16 cellular contexts compared by ENCODE assay signal in the genomic region with DNA sequence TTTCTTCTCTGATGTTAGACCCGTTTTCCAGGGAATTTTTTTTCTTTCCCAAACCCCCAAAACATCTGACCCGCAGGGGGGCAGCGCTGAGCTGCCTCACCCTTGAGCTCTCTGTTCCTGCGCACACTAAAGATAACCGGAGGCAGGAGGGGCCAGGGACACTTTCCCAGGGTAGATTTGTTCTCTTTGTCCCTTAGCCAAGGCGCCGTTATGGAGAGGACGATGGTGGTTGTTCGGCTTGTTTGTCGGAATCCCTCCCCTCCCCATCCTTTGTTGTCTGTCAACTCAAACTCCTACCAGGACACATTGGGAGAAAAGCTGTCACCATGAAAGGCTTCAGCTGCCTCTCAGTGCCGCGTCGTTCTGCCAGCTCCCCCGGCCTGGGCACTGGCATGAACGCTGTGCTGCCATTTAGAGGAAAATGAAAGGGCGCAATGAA.
DNase-seq lines count a peak whose midpoint lies in the region; ATAC-seq and TF ChIP-seq lines count a peak whose summit lies in the region.
"Had no signal": no experiment of that assay in that cellular context is flagged by ENCODE, and none has a peak within 500 bp of the region (broad histone marks: within the 10 kb centered on the region; RNA-seq: fewer than 3 reads in every experiment).

No MANE protein-coding gene starts in this region.

- H3K9me3 ChIP-seq in A673 (ENCODE audit: low read depth, low read length, poor library complexity, severe bottlenecking) = no peaks in the 10 kb centered on the region
- no peaks in the 10 kb centered on the region for H3K9me3 ChIP-seq in right lobe of liver

- no TSS peak for BruUV-seq in A673 (replicated peaks; lab: Mats Ljungman, UMichigan)

- TF ChIP-seq CTCF in A673 (conservative IDR thresholded peaks at IDR 0.05; ENCODE audit: low read depth, low read length) (peak; percentile 48), fibroblast of mammary gland (conservative IDR thresholded peaks at IDR 0.05; ENCODE audit: control insufficient read depth, insufficient read depth, low read depth, low read length) (peak; percentile 36), right lobe of liver (IDR thresholded peaks at IDR 0.05) (peak in 3 of 4 donors; percentile 12 to 36 (median 29))

- H3K27ac ChIP-seq in A673 (ENCODE audit: low read depth, low read length, poor library complexity, severe bottlenecking) (no peak overlapping the region), right lobe of liver (no peak overlapping the region)
- H3K27ac ChIP-seq: hepatocyte had no signal

- CTCF ChIA-PET in A673 (lab: Charles Lee) = interaction anchor here (0.6 kb wide), 2 partner anchors 25 to 737 kb away, joined by 3 read pairs; no protein-coding TSS in a partner anchor

- H3K36me3 ChIP-seq in A673 (ENCODE audit: insufficient read depth, low read length, poor library complexity, severe bottlenecking) = no peaks in the 10 kb centered on the region
- no peaks in the 10 kb centered on the region for H3K36me3 ChIP-seq in right lobe of liver

- peak; percentile 52 to 66 (median 62) for ATAC-seq in right lobe of liver
- no peak for ATAC-seq in HG03432 (IDR thresholded peaks at IDR 0.05; ENCODE audit: unreplicated experiment)
- ATAC-seq: K562; natural killer cell treated with Interleukin-12 subunit alpha and Interleukin-12 subunit beta and Interleukin-15 and Interleukin-18, amount 100 ng/mL, for 72 hours had no signal

- 54% methylated on average over 15 of the region's 16 CpGs for WGBS in right lobe of liver (ENCODE audit: insufficient coverage, low coverage, low lambda C conversion rate, missing lambda C conversion rate)

- H3K27me3 ChIP-seq in A673 (replicated peaks; ENCODE audit: insufficient read depth, low read depth, low read length, poor library complexity) = no peaks in the 10 kb centered on the region
- H3K27me3 ChIP-seq in right lobe of liver = no peaks in the 10 kb centered on the region
- H3K27me3 ChIP-seq: hepatocyte had no signal

- H3K4me3 ChIP-seq in A673 (ENCODE audit: low read depth, low read length, poor library complexity, severe bottlenecking) (no peak overlapping the region), fibroblast of mammary gland (ENCODE audit: control insufficient read depth, low read depth, low read length) (no peak overlapping the region), right lobe of liver (no peak overlapping the region)
- H3K4me3 ChIP-seq: hepatocyte, K562 had no signal

- peak; percentile 22 for DNase-seq in A673 (ENCODE audit: low spot score)
- peak; percentile 3 for DNase-seq in SK-N-DZ (ENCODE audit: low spot score)
- peak; percentile 12 for DNase-seq in fibroblast of mammary gland (ENCODE audit: low read depth)
- DNase-seq in right lobe of liver = peak in 1 of 3 donors; percentile 22
- no peak for DNase-seq in activated effector memory CD4-positive, alpha-beta T cell treated with anti-CD3 and anti-CD28 coated beads, Interleukin-2, amount 50 U/mL, for 16 hours
- DNase-seq in NCI-H510A (lab: John Stamatoyannopoulos, UW) = no peak
- DNase-seq in NCI-H2107 (lab: John Stamatoyannopoulos, UW) = no peak
- DNase-seq: ACHN; activated T-cell treated with anti-CD3 and anti-CD28 coated beads, Interleukin-2, amount 50 U/mL, for 48 hours; cortex of kidney; DND-41; NCI-H2029 had no signal

- H3K4me1 ChIP-seq in A673 (ENCODE audit: insufficient read depth, low read length, poor library complexity, severe bottlenecking) (no peaks in the 10 kb centered on the region), right lobe of liver (no peaks in the 10 kb centered on the region)

- intact Hi-C loops in A673 (cut with micrococcal nuclease; ENCODE audit: unreplicated experiment) (no loop called here), right lobe of liver (cut with DNase I) (no loop called here)

- POLR2A ChIA-PET in A673 (lab: Charles Lee; ENCODE audit: low non-redundant PET) = no interaction called here

- TF ChIP-seq POLR2A in right lobe of liver (IDR thresholded peaks at IDR 0.05) = no peak

Comparison
In these comparisons a context has a peak if more than half of its experiments do, and no peak if none do; other contexts are left out.
1. DNase-seq: peak in A673 (single experiment), SK-N-DZ (single experiment) and fibroblast of mammary gland (single experiment); none in activated effector memory CD4-positive, alpha-beta T cell treated with anti-CD3 and anti-CD28 coated beads, Interleukin-2, amount 50 U/mL, for 16 hours (single experiment), NCI-H510A (single experiment) and NCI-H2107 (single experiment).
2. Peak in every context shown above with its lines, with median percentiles within 50 percentile points of each other: CTCF ChIP-seq.